26 cellular contexts compared by ENCODE assay signal in the genomic region with DNA sequence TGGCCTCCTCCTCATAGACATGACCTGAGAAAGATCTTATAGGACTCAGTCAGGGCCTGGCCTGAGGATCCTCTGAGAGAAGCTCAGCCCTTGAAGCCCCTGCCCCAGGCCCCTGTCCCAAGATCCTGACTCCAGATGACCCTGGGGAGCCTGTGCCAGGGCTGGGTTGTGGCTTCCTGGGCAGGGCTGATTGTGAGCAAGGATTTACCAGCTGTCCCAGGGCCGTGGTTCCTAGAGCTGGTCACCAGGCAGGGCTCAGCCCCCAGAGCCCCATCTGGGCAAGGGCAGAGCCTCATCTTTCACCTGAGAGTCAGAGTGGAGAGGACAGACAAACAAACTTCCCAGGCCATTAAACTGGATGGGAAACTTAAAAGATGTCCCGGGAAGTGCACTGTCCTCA. TPM values are rescaled to one million over a fixed set of nuclear protein-coding genes. Genes with fewer than 3 reads are reported as not detected.
DNase-seq lines count a peak whose midpoint lies in the region; ATAC-seq and TF ChIP-seq lines count a peak whose summit lies in the region.
"Had no signal": no experiment of that assay in that cellular context is flagged by ENCODE, and none has a peak within 500 bp of the region (broad histone marks: within the 10 kb centered on the region; RNA-seq: fewer than 3 reads in every experiment).

No MANE protein-coding gene starts in this region.

- peaks cover 60% of the 10 kb centered on the region for H3K36me3 Mint-ChIP-seq in activated T-cell treated with anti-CD3 and anti-CD28 coated beads, Interleukin-2, amount 50 U/mL, for 24 hours (ENCODE audit: low read depth)
- H3K36me3 Mint-ChIP-seq in activated T-cell treated with anti-CD3 and anti-CD28 coated beads, Interleukin-2, amount 50 U/mL, for 4 hours (ENCODE audit: insufficient read depth): peaks cover 48% of the 10 kb centered on the region
- no peaks in the 10 kb centered on the region for H3K36me3 Mint-ChIP-seq in progenitor cell of endocrine pancreas (ENCODE audit: insufficient read depth)

- H3K79me2 ChIP-seq in Loucy (ENCODE audit: insufficient read depth, low read length): no peaks in the 10 kb centered on the region

- no peaks in the 10 kb centered on the region for H4K20me1 ChIP-seq in Loucy (ENCODE audit: insufficient read depth, low read length, poor library complexity, severe bottlenecking)

- H3K27me3 ChIP-seq in Loucy (ENCODE audit: insufficient read depth, low read length, poor library complexity, severe bottlenecking) (no peaks in the 10 kb centered on the region), neutrophil (no peaks in the 10 kb centered on the region)

- no peak overlapping the region for H2AFZ ChIP-seq in Loucy (ENCODE audit: low read length)

- no peaks in the 10 kb centered on the region for H3F3A ChIP-seq in Loucy (ENCODE audit: low read depth)

- H3K4me3 Mint-ChIP-seq in activated T-cell treated with anti-CD3 and anti-CD28 coated beads, Interleukin-2, amount 50 U/mL, for 24 hours: no peak overlapping the region
- no peak overlapping the region for H3K4me3 Mint-ChIP-seq in activated T-cell treated with anti-CD3 and anti-CD28 coated beads, Interleukin-2, amount 50 U/mL, for 4 hours
- no peak overlapping the region for H3K4me3 Mint-ChIP-seq in progenitor cell of endocrine pancreas (ENCODE audit: low read depth)

- H3K9me3 ChIP-seq in Loucy (ENCODE audit: insufficient read depth, low read depth, low read length) (peaks cover 10% of the 10 kb centered on the region; the same call in 1 of the 2 replicates), neutrophil (no peaks in the 10 kb centered on the region)

- H3K4me3 ChIP-seq in Loucy (ENCODE audit: low read length, poor library complexity, severe bottlenecking) (peak overlapping the region; percentile 80), neutrophil (ENCODE audit: low read depth in 1 of 2, low read length in 1 of 2) (peak overlapping the region; percentile 70 to 73)
- H3K4me3 ChIP-seq: SJSA1 had no signal

- H3K4me2 ChIP-seq in Loucy (ENCODE audit: low read depth, low read length, poor library complexity, severe bottlenecking): peak overlapping the region; percentile 81

- H3K36me3 ChIP-seq in Loucy (ENCODE audit: insufficient read depth, low read length): no peaks in the 10 kb centered on the region
- H3K36me3 ChIP-seq in neutrophil: peaks cover 35% of the 10 kb centered on the region
- H3K36me3 ChIP-seq: SJSA1 had no signal

- H3K4me1 ChIP-seq in Loucy (ENCODE audit: insufficient read depth, low read length, poor library complexity, severe bottlenecking) (peaks cover 34% of the 10 kb centered on the region), neutrophil (ENCODE audit: control insufficient read depth in 1 of 2, insufficient read depth in 1 of 2, low read depth in 1 of 2, low read length in 1 of 2) (peaks cover 57 to 70% of the 10 kb centered on the region in 2 experiments)
- H3K4me1 ChIP-seq: SJSA1 had no signal

- peak overlapping the region; percentile 31 for H3K27ac Mint-ChIP-seq in activated T-cell treated with anti-CD3 and anti-CD28 coated beads, Interleukin-2, amount 50 U/mL, for 24 hours
- no peak overlapping the region for H3K27ac Mint-ChIP-seq in progenitor cell of endocrine pancreas

- TF ChIP-seq CTCF in Loucy (conservative IDR thresholded peaks at IDR 0.05; ENCODE audit: low read length) (no peak), neutrophil (IDR thresholded peaks at IDR 0.05) (no peak), progenitor cell of endocrine pancreas (IDR thresholded peaks at IDR 0.05; ENCODE audit: unreplicated experiment) (no peak)

- peaks cover 25% of the 10 kb centered on the region for H3K4me1 Mint-ChIP-seq in activated T-cell treated with anti-CD3 and anti-CD28 coated beads, Interleukin-2, amount 50 U/mL, for 24 hours (ENCODE audit: low read depth)
- peaks cover 24% of the 10 kb centered on the region for H3K4me1 Mint-ChIP-seq in activated T-cell treated with anti-CD3 and anti-CD28 coated beads, Interleukin-2, amount 50 U/mL, for 4 hours (ENCODE audit: low read depth)
- no peaks in the 10 kb centered on the region for H3K4me1 Mint-ChIP-seq in progenitor cell of endocrine pancreas (ENCODE audit: low read depth)

- H3K9me2 ChIP-seq in Loucy (replicated peaks; ENCODE audit: low read depth, low read length): no peaks in the 10 kb centered on the region

- H3K27me3 Mint-ChIP-seq in activated T-cell treated with anti-CD3 and anti-CD28 coated beads, Interleukin-2, amount 50 U/mL, for 24 hours: no peaks in the 10 kb centered on the region
- no peaks in the 10 kb centered on the region for H3K27me3 Mint-ChIP-seq in activated T-cell treated with anti-CD3 and anti-CD28 coated beads, Interleukin-2, amount 50 U/mL, for 4 hours (ENCODE audit: low read depth)
- no peaks in the 10 kb centered on the region for H3K27me3 Mint-ChIP-seq in progenitor cell of endocrine pancreas

- peaks cover 14% of the 10 kb centered on the region for H3K9me3 Mint-ChIP-seq in activated T-cell treated with anti-CD3 and anti-CD28 coated beads, Interleukin-2, amount 50 U/mL, for 24 hours
- peaks cover 8% of the 10 kb centered on the region for H3K9me3 Mint-ChIP-seq in activated T-cell treated with anti-CD3 and anti-CD28 coated beads, Interleukin-2, amount 50 U/mL, for 4 hours
- H3K9me3 Mint-ChIP-seq in progenitor cell of endocrine pancreas (ENCODE audit: low read depth): peaks cover 37% of the 10 kb centered on the region

- DNase-seq in activated T-cell treated with anti-CD3 and anti-CD28 coated beads, Interleukin-2, amount 50 U/mL, for 24 hours: no peak
- DNase-seq in activated T-cell treated with anti-CD3 and anti-CD28 coated beads, Interleukin-2, amount 50 U/mL, for 4 hours: no peak
- DNase-seq in activated CD4-positive, CD25-positive, alpha-beta regulatory T cell treated with anti-CD3 and anti-CD28 coated beads, Interleukin-2, amount 50 U/mL, for 72 hours: no peak
- DNase-seq in HUDEP-2 (lab: John Stamatoyannopoulos, UW; ENCODE audit: unreplicated experiment in 76 of 76) (no peak), progenitor cell of endocrine pancreas (ENCODE audit: low spot score, unreplicated experiment) (no peak)
- DNase-seq: AML-193, Calu3, DMS79 treated with DMSO at 0.1 percent for 48 hours, GF-D8, HCEC 1CT, IMR-90, KG1, NCI-H1092, NCI-H1417 treated with DMSO at 0.1 percent for 48 hours, NCI-H1694 treated with DMSO at 0.1 percent for 48 hours, NCI-H2081, NCI-H2227 treated with DMSO at 0.1 percent for 48 hours, NCI-H526 treated with DMSO at 0.1 percent for 48 hours, Right ventricle myocardium superior, RPMI8226 had no signal

- peak overlapping the region; percentile 97 for H3K27ac ChIP-seq in neutrophil
- H3K27ac ChIP-seq: C4-2B, SJSA1 had no signal

- peak overlapping the region; percentile 71 for H3K9ac ChIP-seq in Loucy (ENCODE audit: low read depth, low read length, poor library complexity, severe bottlenecking)

- no peak for ATAC-seq in activated T-cell treated with anti-CD3 and anti-CD28 coated beads, Interleukin-2, amount 50 U/mL, for 4 hours

RNA-seq across cellular contexts. Expression of gene CEACAM21, which starts 1.9 kb away (rescaled TPM):
- total RNA-seq in activated T-cell treated with anti-CD3 and anti-CD28 coated beads, Interleukin-2, amount 50 U/mL, for 4 hours: 10 to 100 TPM in 2 of 3 donors, 1 to 10 TPM in 1; 6.1 to 12.9 (median 11.0) TPM
- total RNA-seq in progenitor cell of endocrine pancreas: not detected in 2 replicates
- total RNA-seq: Calu3, H1, IMR-90, NCI-H460, SJSA1 had no signal

RNA-seq across cellular contexts. Expression of gene CEACAM4, which starts 49.0 kb away (rescaled TPM):
- not detected for total RNA-seq in activated T-cell treated with anti-CD3 and anti-CD28 coated beads, Interleukin-2, amount 50 U/mL, for 4 hours
- total RNA-seq in progenitor cell of endocrine pancreas: not detected in 2 replicates
- total RNA-seq: Calu3, H1, IMR-90, NCI-H460, SJSA1 had no signal
